Comparison of ENCODE assay signal across 8 cellular contexts in the genomic region with DNA sequence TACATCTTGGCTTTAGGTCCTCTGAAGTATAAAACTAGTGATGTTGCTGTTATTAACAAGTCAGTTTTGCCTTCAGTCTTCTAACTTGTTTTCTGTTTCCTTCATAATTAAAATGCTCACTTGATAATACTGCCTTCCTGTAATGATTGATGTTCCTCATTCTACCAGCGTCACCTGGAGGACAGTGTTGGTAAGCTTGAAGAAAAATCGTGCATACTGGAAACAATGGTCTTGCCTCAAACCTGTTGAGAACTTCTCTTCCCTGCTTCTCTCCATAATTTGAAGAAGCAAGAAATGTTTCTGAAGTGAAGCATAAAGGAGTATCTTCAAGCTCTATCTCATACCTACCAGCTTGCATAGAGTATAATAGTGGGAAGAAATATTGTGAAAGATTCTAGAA. TPM values are rescaled to one million over a fixed set of nuclear protein-coding genes. Genes with fewer than 3 reads are reported as not detected.
DNase-seq lines count a peak whose midpoint lies in the region; ATAC-seq and TF ChIP-seq lines count a peak whose summit lies in the region.

No MANE protein-coding gene starts in this region.

- ATAC-seq in heart left ventricle (no peak), left ventricle myocardium superior (no peak), lower lobe of right lung (no peak), GM19455 (IDR thresholded peaks at IDR 0.05; ENCODE audit: unreplicated experiment) (no peak), left cardiac atrium (no peak)

- peak overlapping the region in 7 of 12 donors; percentile 0 to 100 (median 97) for H3K27ac ChIP-seq in heart left ventricle
- no peak overlapping the region for H3K27ac ChIP-seq in lower lobe of right lung

- 24 to 42% (median 29%) methylated on average over 2 of the region's 2 CpGs for WGBS in heart left ventricle, 4 donors

- intact Hi-C loops in heart left ventricle (cut with DNase I) (loop anchor here in 5 of 10 donors (5.0 to 10.0 kb wide), 6 partner anchors 75 to 452 kb away; a partner anchor contains a TSS), left ventricle myocardium superior (cut with micrococcal nuclease) (no loop called here), lower lobe of right lung (cut with DNase I) (loop anchor here (10.0 kb wide), 1 partner anchor 72 kb away; no protein-coding TSS in a partner anchor), left cardiac atrium (cut with DNase I) (no loop called here)

- H3K27me3 ChIP-seq in heart left ventricle = no peaks in the 10 kb centered on the region
- no peaks in the 10 kb centered on the region for H3K27me3 ChIP-seq in lower lobe of right lung (ENCODE audit: low read depth)

- H3K4me1 ChIP-seq in heart left ventricle (peaks cover 7 to 74% (median 58%) of the 10 kb centered on the region in 12 donors), lower lobe of right lung (peaks cover 69% of the 10 kb centered on the region)

- in situ Hi-C loops in astrocyte of the cerebellum (cut with HindIII; ENCODE audit: low sequenced_read_pairs) = no loop called here

- H3K9me3 ChIP-seq in heart left ventricle (no peaks in the 10 kb centered on the region), lower lobe of right lung (no peaks in the 10 kb centered on the region)

- peak in 11 of 12 donors; percentile 24 to 66 (median 48) for TF ChIP-seq CTCF in heart left ventricle (IDR thresholded peaks at IDR 0.05)
- peak; percentile 51 for TF ChIP-seq CTCF in astrocyte of the cerebellum (IDR thresholded peaks at IDR 0.05; ENCODE audit: low read depth, low read length, missing control alignments)
- peak; percentile 49 for TF ChIP-seq CTCF in lower lobe of right lung (IDR thresholded peaks at IDR 0.05)

- TF ChIP-seq POLR2A in heart left ventricle (IDR thresholded peaks at IDR 0.05) = no peak

- H3K4me3 ChIP-seq in heart left ventricle = peak overlapping the region in 5 of 12 donors; percentile 86 to 98 (median 97)
- no peak overlapping the region for H3K4me3 ChIP-seq in astrocyte of the cerebellum (ENCODE audit: low read depth, low read length)
- H3K4me3 ChIP-seq in lower lobe of right lung = no peak overlapping the region

- H3K36me3 ChIP-seq in heart left ventricle (peaks cover 0 to 53% (median 32%) of the 10 kb centered on the region in 9 donors), lower lobe of right lung (peaks cover 28% of the 10 kb centered on the region)

- DNase-seq in heart left ventricle (no peak), left ventricle myocardium superior (no peak), NCI-H748 (lab: John Stamatoyannopoulos, UW; ENCODE audit: unreplicated experiment) (peak; percentile 22), astrocyte of the cerebellum (ENCODE audit: low read depth) (no peak), lower lobe of right lung (no peak), left cardiac atrium (no peak)
- DNase-seq in stimulated activated CD4-positive, alpha-beta T cell treated with anti-CD3 and anti-CD28 coated beads, Interleukin-12 subunit alpha, Interleukin-12 subunit beta, amount 100 ng/mL, for 4 hours = no peak

RNA-seq across cellular contexts. Expression of a gene that starts 3.0 kb away (rescaled TPM):
- 100 to 1,000 TPM in 3 of 9 donors, 10 to 100 TPM in 6; 57.5 to 126 (median 84.1) TPM for total RNA-seq in heart left ventricle
- polyA plus RNA-seq in heart left ventricle = 100 to 1,000 TPM in 1 of 2 donors, 10 to 100 TPM in 1; 47.2 to 111 TPM
- total RNA-seq in left ventricle myocardium superior = 60.4 TPM
- 171 TPM for total RNA-seq in lower lobe of right lung
- 100 to 1,000 TPM in 1 of 2 donors, 10 to 100 TPM in 1; 68.1 to 119 TPM for total RNA-seq in left cardiac atrium
